Comparison of ENCODE assay signal across 1 cellular context in genomic region chr11:74168838-74169237, GRCh38.
TF ChIP-seq lines count a peak whose summit lies in the region.

No MANE protein-coding gene starts in this region.

TF ChIP-seq in HepG2, 621 proteins besides CTCF, POLR2A, EP300 and RAD21:
- TF ChIP-seq ZNF556 (CRISPR knock-in tag; IDR thresholded peaks at IDR 0.05; ENCODE audit: borderline replicate concordance) (no peak), SUZ12 (IDR thresholded peaks at IDR 0.05; ENCODE audit: low read depth, low read length) (no peak), ZNF17 (CRISPR knock-in tag; IDR thresholded peaks at IDR 0.05) (no peak), NCOA5 (CRISPR knock-in tag; IDR thresholded peaks at IDR 0.05) (no peak), ZNF547 (CRISPR knock-in tag; IDR thresholded peaks at IDR 0.05) (no peak), ZMYM4 (CRISPR knock-in tag; IDR thresholded peaks at IDR 0.05) (no peak), HOXA5 (CRISPR knock-in tag; IDR thresholded peaks at IDR 0.05) (no peak), NCOA2 (CRISPR knock-in tag; IDR thresholded peaks at IDR 0.05) (no peak), TBX2 (CRISPR knock-in tag; IDR thresholded peaks at IDR 0.05; ENCODE audit: borderline replicate concordance) (no peak), KAT7 (CRISPR knock-in tag; IDR thresholded peaks at IDR 0.05; ENCODE audit: borderline replicate concordance) (no peak)
- TF ChIP-seq, protein P1, sequence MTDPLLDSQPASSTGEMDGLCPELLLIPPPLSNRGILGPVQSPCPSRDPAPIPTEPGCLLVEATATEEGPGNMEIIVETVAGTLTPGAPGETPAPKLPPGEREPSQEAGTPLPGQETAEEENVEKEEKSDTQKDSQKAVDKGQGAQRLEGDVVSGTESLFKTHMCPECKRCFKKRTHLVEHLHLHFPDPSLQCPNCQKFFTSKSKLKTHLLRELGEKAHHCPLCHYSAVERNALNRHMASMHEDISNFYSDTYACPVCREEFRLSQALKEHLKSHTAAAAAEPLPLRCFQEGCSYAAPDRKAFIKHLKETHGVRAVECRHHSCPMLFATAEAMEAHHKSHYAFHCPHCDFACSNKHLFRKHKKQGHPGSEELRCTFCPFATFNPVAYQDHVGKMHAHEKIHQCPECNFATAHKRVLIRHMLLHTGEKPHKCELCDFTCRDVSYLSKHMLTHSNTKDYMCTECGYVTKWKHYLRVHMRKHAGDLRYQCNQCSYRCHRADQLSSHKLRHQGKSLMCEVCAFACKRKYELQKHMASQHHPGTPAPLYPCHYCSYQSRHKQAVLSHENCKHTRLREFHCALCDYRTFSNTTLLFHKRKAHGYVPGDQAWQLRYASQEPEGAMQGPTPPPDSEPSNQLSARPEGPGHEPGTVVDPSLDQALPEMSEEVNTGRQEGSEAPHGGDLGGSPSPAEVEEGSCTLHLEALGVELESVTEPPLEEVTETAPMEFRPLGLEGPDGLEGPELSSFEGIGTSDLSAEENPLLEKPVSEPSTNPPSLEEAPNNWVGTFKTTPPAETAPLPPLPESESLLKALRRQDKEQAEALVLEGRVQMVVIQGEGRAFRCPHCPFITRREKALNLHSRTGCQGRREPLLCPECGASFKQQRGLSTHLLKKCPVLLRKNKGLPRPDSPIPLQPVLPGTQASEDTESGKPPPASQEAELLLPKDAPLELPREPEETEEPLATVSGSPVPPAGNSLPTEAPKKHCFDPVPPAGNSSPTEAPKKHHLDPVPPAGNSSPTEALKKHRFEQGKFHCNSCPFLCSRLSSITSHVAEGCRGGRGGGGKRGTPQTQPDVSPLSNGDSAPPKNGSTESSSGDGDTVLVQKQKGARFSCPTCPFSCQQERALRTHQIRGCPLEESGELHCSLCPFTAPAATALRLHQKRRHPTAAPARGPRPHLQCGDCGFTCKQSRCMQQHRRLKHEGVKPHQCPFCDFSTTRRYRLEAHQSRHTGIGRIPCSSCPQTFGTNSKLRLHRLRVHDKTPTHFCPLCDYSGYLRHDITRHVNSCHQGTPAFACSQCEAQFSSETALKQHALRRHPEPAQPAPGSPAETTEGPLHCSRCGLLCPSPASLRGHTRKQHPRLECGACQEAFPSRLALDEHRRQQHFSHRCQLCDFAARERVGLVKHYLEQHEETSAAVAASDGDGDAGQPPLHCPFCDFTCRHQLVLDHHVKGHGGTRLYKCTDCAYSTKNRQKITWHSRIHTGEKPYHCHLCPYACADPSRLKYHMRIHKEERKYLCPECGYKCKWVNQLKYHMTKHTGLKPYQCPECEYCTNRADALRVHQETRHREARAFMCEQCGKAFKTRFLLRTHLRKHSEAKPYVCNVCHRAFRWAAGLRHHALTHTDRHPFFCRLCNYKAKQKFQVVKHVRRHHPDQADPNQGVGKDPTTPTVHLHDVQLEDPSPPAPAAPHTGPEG (CRISPR knock-in tag; IDR thresholded peaks at IDR 0.05): no peak
